16 cellular contexts compared by ENCODE assay signal in genomic region chr3:30654269-30654668, GRCh38. TPM values are rescaled to one million over a fixed set of nuclear protein-coding genes. Genes with fewer than 3 reads are reported as not detected.
DNase-seq lines count a peak whose midpoint lies in the region; ATAC-seq and TF ChIP-seq lines count a peak whose summit lies in the region.
"Had no signal": no experiment of that assay in that cellular context is flagged by ENCODE, and none has a peak within 500 bp of the region (broad histone marks: within the 10 kb centered on the region; RNA-seq: fewer than 3 reads in every experiment).

No MANE protein-coding gene starts in this region.

- peaks cover 64% of the 10 kb centered on the region for H3K4me1 ChIP-seq in OCI-LY3 (ENCODE audit: low read length)
- H3K4me1 ChIP-seq in subcutaneous abdominal adipose tissue (ENCODE audit: control insufficient read depth in 5 of 5, insufficient read depth in 5 of 5, low read length in 5 of 5) = peaks cover 17 to 63% (median 54%) of the 10 kb centered on the region in 5 donors

- H3K36me3 ChIP-seq in OCI-LY3 (replicated peaks; ENCODE audit: low read depth, low read length) (peaks cover 52% of the 10 kb centered on the region), subcutaneous abdominal adipose tissue (ENCODE audit: control insufficient read depth in 5 of 5, insufficient read depth in 5 of 5, low read length in 5 of 5) (peaks cover 42 to 78% (median 62%) of the 10 kb centered on the region in 5 donors)

- H3K9me3 ChIP-seq in OCI-LY3 (ENCODE audit: insufficient read depth, low read length) (no peaks in the 10 kb centered on the region), subcutaneous abdominal adipose tissue (ENCODE audit: control insufficient read depth in 5 of 5, low read length in 5 of 5) (no peaks in the 10 kb centered on the region)
- H3K9me3 ChIP-seq: left lung, thyroid gland had no signal

- no peak overlapping the region for H2AFZ ChIP-seq in OCI-LY3 (ENCODE audit: low read depth, low read length)

- no peak for TF ChIP-seq CTCF in OCI-LY3 (IDR thresholded peaks at IDR 0.05; ENCODE audit: low read depth, low read length)

- H3K27me3 Mint-ChIP-seq in activated naive CD4-positive, alpha-beta T cell treated with anti-CD3 and anti-CD28 coated beads for 36 hours (ENCODE audit: low read depth) = no peaks in the 10 kb centered on the region
- H3K27me3 Mint-ChIP-seq in effector memory CD8-positive, alpha-beta T cell = no peaks in the 10 kb centered on the region

- H3K4me3 Mint-ChIP-seq in activated naive CD4-positive, alpha-beta T cell treated with anti-CD3 and anti-CD28 coated beads for 36 hours = peak overlapping the region; percentile 5
- H3K4me3 Mint-ChIP-seq in effector memory CD8-positive, alpha-beta T cell = peak overlapping the region; percentile 55 to 82
- H3K4me3 Mint-ChIP-seq: neural crest cell had no signal

- no peak overlapping the region for H3K9ac ChIP-seq in OCI-LY3 (ENCODE audit: low read length)
- peak overlapping the region in 1 of 5 donors; percentile 47 for H3K9ac ChIP-seq in subcutaneous abdominal adipose tissue (ENCODE audit: low read length in 5 of 5)

- no peaks in the 10 kb centered on the region for H3K79me2 ChIP-seq in OCI-LY3 (ENCODE audit: low read length)

- H4K20me1 ChIP-seq in OCI-LY3 (ENCODE audit: insufficient read depth, low read length) = peaks cover 49% of the 10 kb centered on the region

- CTCF ChIA-PET in activated naive CD4-positive, alpha-beta T cell treated with anti-CD3 and anti-CD28 coated beads for 36 hours (lab: Charles Lee) = interaction anchor here (0.6 to 1.9 kb wide), 4 partner anchors 12 to 38 kb away, joined by 3 to 6 read pairs (median 3); no protein-coding TSS in a partner anchor

- peaks cover 100% of the 10 kb centered on the region for H3K4me1 Mint-ChIP-seq in activated naive CD4-positive, alpha-beta T cell treated with anti-CD3 and anti-CD28 coated beads for 36 hours (ENCODE audit: low read depth)
- peaks cover 58 to 86% of the 10 kb centered on the region in 2 donors for H3K4me1 Mint-ChIP-seq in effector memory CD8-positive, alpha-beta T cell (ENCODE audit: low read depth in 2 of 2)

- H3K4me3 ChIP-seq in OCI-LY3 (ENCODE audit: low read length) = no peak overlapping the region
- H3K4me3 ChIP-seq in subcutaneous abdominal adipose tissue (ENCODE audit: low read depth in 1 of 5, low read length in 5 of 5) = no peak overlapping the region
- H3K4me3 ChIP-seq: left lung, thyroid gland had no signal

- H3K36me3 Mint-ChIP-seq in activated naive CD4-positive, alpha-beta T cell treated with anti-CD3 and anti-CD28 coated beads for 36 hours (ENCODE audit: low read depth) = peaks cover 93% of the 10 kb centered on the region
- H3K36me3 Mint-ChIP-seq in effector memory CD8-positive, alpha-beta T cell (ENCODE audit: insufficient read depth) = peaks cover 79% of the 10 kb centered on the region

- ATAC-seq in effector memory CD8-positive, alpha-beta T cell (replicated peaks) = no peak
- no peak for ATAC-seq in GM18867 (IDR thresholded peaks at IDR 0.05; ENCODE audit: unreplicated experiment)
- ATAC-seq: left lung had no signal

- no peak overlapping the region for H3K27ac ChIP-seq in OCI-LY3 (ENCODE audit: low read length)
- H3K27ac ChIP-seq in subcutaneous abdominal adipose tissue (ENCODE audit: low read depth, low read length) = peak overlapping the region; percentile 73

- peaks cover 1% of the 10 kb centered on the region for H3K9me3 Mint-ChIP-seq in activated naive CD4-positive, alpha-beta T cell treated with anti-CD3 and anti-CD28 coated beads for 36 hours
- H3K9me3 Mint-ChIP-seq in effector memory CD8-positive, alpha-beta T cell = no peaks in the 10 kb centered on the region
- H3K9me3 Mint-ChIP-seq: neural crest cell had no signal

- DNase-seq in activated naive CD4-positive, alpha-beta T cell treated with anti-CD3 and anti-CD28 coated beads for 36 hours = no peak
- no peak for DNase-seq in activated naive CD4-positive, alpha-beta T cell treated with anti-CD3 and anti-CD28 coated beads, Interleukin-2, amount 50 U/mL, for 16 hours
- no peak for DNase-seq in effector memory CD8-positive, alpha-beta T cell
- no peak for DNase-seq in NCI-H2081 treated with DMSO at 0.1 percent for 48 hours (lab: John Stamatoyannopoulos, UW)
- no peak for DNase-seq in effector CD4-positive, alpha-beta T cell
- DNase-seq: activated CD4-positive, CD25-positive, alpha-beta regulatory T cell treated with anti-CD3 and anti-CD28 coated beads, Interleukin-2, amount 50 U/mL, for 72 hours; DMS53; left lung; NCI-H1092; NCI-H226; SW 1271; thyroid gland had no signal

- H3K27me3 ChIP-seq in OCI-LY3 (ENCODE audit: low read depth, low read length) (peaks cover 73% of the 10 kb centered on the region), subcutaneous abdominal adipose tissue (ENCODE audit: control insufficient read depth in 5 of 5, insufficient read depth in 4 of 5, low read length in 5 of 5) (no peaks in the 10 kb centered on the region)
- H3K27me3 ChIP-seq: left lung, thyroid gland had no signal

- intact Hi-C loops in activated naive CD4-positive, alpha-beta T cell treated with anti-CD3 and anti-CD28 coated beads for 36 hours (cut with micrococcal nuclease) = loop anchor here (10.0 kb wide), 1 partner anchor 561 kb away; no protein-coding TSS in a partner anchor

- peak overlapping the region; percentile 61; the same call in 1 of the 2 replicates for H3K4me2 ChIP-seq in OCI-LY3 (ENCODE audit: low read length)

- peak overlapping the region; percentile 97 for H3K27ac Mint-ChIP-seq in activated naive CD4-positive, alpha-beta T cell treated with anti-CD3 and anti-CD28 coated beads for 36 hours
- peak overlapping the region; percentile 87 to 99 for H3K27ac Mint-ChIP-seq in effector memory CD8-positive, alpha-beta T cell

RNA-seq across cellular contexts. Expression of gene TGFBR2, which starts 47.9 kb away (rescaled TPM):
- 10 to 100 TPM; 57.8 to 58.1 TPM for total RNA-seq in activated naive CD4-positive, alpha-beta T cell treated with anti-CD3 and anti-CD28 coated beads for 36 hours
